ENCODE assay signal across 8 cellular contexts in genomic region chr1:228691926-228692325, GRCh38. TPM values are rescaled to one million over a fixed set of nuclear protein-coding genes. Genes with fewer than 3 reads are reported as not detected.
A peak's percentile ranks its signal among the peaks of the same experiment; 100 is the strongest.
DNase-seq lines count a peak whose midpoint lies in the region; ATAC-seq and TF ChIP-seq lines count a peak whose summit lies in the region.

No MANE protein-coding gene starts in this region.

- H3K36me3 ChIP-seq in gastroesophageal sphincter (no peaks in the 10 kb centered on the region), gastrocnemius medialis (no peaks in the 10 kb centered on the region)

- intact Hi-C loops in gastrocnemius medialis (cut with DNase I; ENCODE audit: low total_unique reads) (loop anchor here (1.0 to 2.0 kb wide), 2 partner anchors 465 to 535 kb away; no protein-coding TSS in a partner anchor), posterior cingulate gyrus (cut with DNase I) (no loop called here)

- H3K4me3 ChIP-seq in gastroesophageal sphincter (no peak overlapping the region), gastrocnemius medialis (no peak overlapping the region)

- peaks cover 17% of the 10 kb centered on the region for H3K4me1 Mint-ChIP-seq in activated CD4-positive, alpha-beta T cell treated with anti-CD3 and anti-CD28 coated beads, Interleukin-2, amount 10 ng/mL, durations not matched to agents 7 days and 5 days

- TF ChIP-seq CTCF in gastroesophageal sphincter (IDR thresholded peaks at IDR 0.05) = peak; percentile 16 to 68 (median 54)
- TF ChIP-seq CTCF in gastrocnemius medialis (IDR thresholded peaks at IDR 0.05 in 4 of 5, conservative IDR thresholded peaks at IDR 0.05 in 1 of 5) = peak; percentile 30 to 53 (median 43)

- H3K27ac Mint-ChIP-seq in activated CD4-positive, alpha-beta T cell treated with anti-CD3 and anti-CD28 coated beads, Interleukin-2, amount 10 ng/mL, durations not matched to agents 7 days and 5 days = no peak overlapping the region

- POLR2A ChIA-PET in activated CD4-positive, alpha-beta T cell treated with anti-CD3 and anti-CD28 coated beads, Interleukin-2, amount 10 ng/mL, durations not matched to agents 7 days and 5 days (lab: Charles Lee) = no interaction called here

- peak; percentile 54 for DNase-seq in activated CD4-positive, alpha-beta T cell treated with anti-CD3 and anti-CD28 coated beads, Interleukin-2, amount 10 ng/mL, durations not matched to agents 7 days and 5 days
- no peak for DNase-seq in activated CD4-positive, alpha-beta T cell treated with anti-CD3 and anti-CD28 coated beads, Interleukin-2, amount 50 U/mL, for 48 hours
- peak; percentile 32 for DNase-seq in NCI-H1092 (lab: John Stamatoyannopoulos, UW)
- peak; percentile 53 for DNase-seq in SK-N-DZ (ENCODE audit: low spot score)
- no peak for DNase-seq in gastrocnemius medialis
- DNase-seq in T1000 (lab: John Stamatoyannopoulos, UW) = no peak
- no peak for DNase-seq in posterior cingulate gyrus

- no peaks in the 10 kb centered on the region for H3K36me3 Mint-ChIP-seq in activated CD4-positive, alpha-beta T cell treated with anti-CD3 and anti-CD28 coated beads, Interleukin-2, amount 10 ng/mL, durations not matched to agents 7 days and 5 days (ENCODE audit: low read depth)

- H3K4me1 ChIP-seq in gastroesophageal sphincter = peaks cover 0 to 8% (median 0%) of the 10 kb centered on the region in 3 donors
- no peaks in the 10 kb centered on the region for H3K4me1 ChIP-seq in gastrocnemius medialis

- CTCF ChIA-PET in activated CD4-positive, alpha-beta T cell treated with anti-CD3 and anti-CD28 coated beads, Interleukin-2, amount 10 ng/mL, durations not matched to agents 7 days and 5 days (lab: Charles Lee) = no interaction called here

- peaks cover 21% of the 10 kb centered on the region for H3K27me3 Mint-ChIP-seq in activated CD4-positive, alpha-beta T cell treated with anti-CD3 and anti-CD28 coated beads, Interleukin-2, amount 10 ng/mL, durations not matched to agents 7 days and 5 days

- ATAC-seq in gastroesophageal sphincter (no peak), gastrocnemius medialis (peak; percentile 58 to 65)

- TF ChIP-seq POLR2A in gastroesophageal sphincter (IDR thresholded peaks at IDR 0.05) (no peak), gastrocnemius medialis (IDR thresholded peaks at IDR 0.05) (no peak)

- no peak overlapping the region for H3K4me3 Mint-ChIP-seq in activated CD4-positive, alpha-beta T cell treated with anti-CD3 and anti-CD28 coated beads, Interleukin-2, amount 10 ng/mL, durations not matched to agents 7 days and 5 days

- no peak for TF ChIP-seq EP300 in gastroesophageal sphincter (IDR thresholded peaks at IDR 0.05)

- in situ Hi-C loops in gastrocnemius medialis (cut with MboI; ENCODE audit: low sequenced_read_pairs in 4 of 4) = no loop called here

- H3K9me3 ChIP-seq in gastroesophageal sphincter = no peaks in the 10 kb centered on the region
- H3K9me3 ChIP-seq in gastrocnemius medialis = no peaks in the 10 kb centered on the region

- 10 to 21% methylated on average over 1 of the region's 1 CpG for WGBS in gastroesophageal sphincter (ENCODE audit: low coverage in 1 of 2), 2 donors

- H3K9me3 Mint-ChIP-seq in activated CD4-positive, alpha-beta T cell treated with anti-CD3 and anti-CD28 coated beads, Interleukin-2, amount 10 ng/mL, durations not matched to agents 7 days and 5 days = no peaks in the 10 kb centered on the region

- H3K27me3 ChIP-seq in gastroesophageal sphincter = peaks cover under 1% of the 10 kb centered on the region
- H3K27me3 ChIP-seq in gastrocnemius medialis = peaks cover 0 to 2% (median 0%) of the 10 kb centered on the region in 3 donors

- no peak overlapping the region for H3K27ac ChIP-seq in gastroesophageal sphincter
- H3K27ac ChIP-seq in gastrocnemius medialis = no peak overlapping the region

RNA-seq across cellular contexts. Expression of gene RHOU, which starts 43.4 kb away (rescaled TPM):
- total RNA-seq in activated CD4-positive, alpha-beta T cell treated with anti-CD3 and anti-CD28 coated beads, Interleukin-2, amount 10 ng/mL, durations not matched to agents 7 days and 5 days = 1 to 10 TPM; 7.9 to 8.4 TPM
- polyA plus RNA-seq in SK-N-DZ (2014; cell fraction: cytosol; rRNA removed) = 17.3 and 19.3 TPM in 2 replicates
- 10.2 and 13.2 TPM in 2 replicates for polyA plus RNA-seq in SK-N-DZ (2014; cell fraction: nucleus; rRNA removed)
- total RNA-seq in gastroesophageal sphincter = 10 to 100 TPM; 16.3 to 53.0 (median 31.0) TPM
- 10 to 100 TPM; 11.8 to 65.2 (median 47.4) TPM for total RNA-seq in gastrocnemius medialis

Comparison
In these comparisons a context has a peak if more than half of its experiments do, and no peak if none do; other contexts are left out.
1. DNase-seq: peak in activated CD4-positive, alpha-beta T cell treated with anti-CD3 and anti-CD28 coated beads, Interleukin-2, amount 10 ng/mL, durations not matched to agents 7 days and 5 days (single experiment), NCI-H1092 (single experiment) and SK-N-DZ (single experiment); none in activated CD4-positive, alpha-beta T cell treated with anti-CD3 and anti-CD28 coated beads, Interleukin-2, amount 50 U/mL, for 48 hours (0 of 2), gastrocnemius medialis (0 of 2), T1000 (single experiment) and posterior cingulate gyrus (0 of 10).